Comparison of ENCODE assay signal across 8 cellular contexts in genomic region chr2:200525882-200526651, GRCh38. TPM values are rescaled to one million over a fixed set of nuclear protein-coding genes. Genes with fewer than 3 reads are reported as not detected.
A peak's percentile ranks its signal among the peaks of the same experiment; 100 is the strongest.
DNase-seq lines count a peak whose midpoint lies in the region; ATAC-seq and TF ChIP-seq lines count a peak whose summit lies in the region.

A gene with protein sequence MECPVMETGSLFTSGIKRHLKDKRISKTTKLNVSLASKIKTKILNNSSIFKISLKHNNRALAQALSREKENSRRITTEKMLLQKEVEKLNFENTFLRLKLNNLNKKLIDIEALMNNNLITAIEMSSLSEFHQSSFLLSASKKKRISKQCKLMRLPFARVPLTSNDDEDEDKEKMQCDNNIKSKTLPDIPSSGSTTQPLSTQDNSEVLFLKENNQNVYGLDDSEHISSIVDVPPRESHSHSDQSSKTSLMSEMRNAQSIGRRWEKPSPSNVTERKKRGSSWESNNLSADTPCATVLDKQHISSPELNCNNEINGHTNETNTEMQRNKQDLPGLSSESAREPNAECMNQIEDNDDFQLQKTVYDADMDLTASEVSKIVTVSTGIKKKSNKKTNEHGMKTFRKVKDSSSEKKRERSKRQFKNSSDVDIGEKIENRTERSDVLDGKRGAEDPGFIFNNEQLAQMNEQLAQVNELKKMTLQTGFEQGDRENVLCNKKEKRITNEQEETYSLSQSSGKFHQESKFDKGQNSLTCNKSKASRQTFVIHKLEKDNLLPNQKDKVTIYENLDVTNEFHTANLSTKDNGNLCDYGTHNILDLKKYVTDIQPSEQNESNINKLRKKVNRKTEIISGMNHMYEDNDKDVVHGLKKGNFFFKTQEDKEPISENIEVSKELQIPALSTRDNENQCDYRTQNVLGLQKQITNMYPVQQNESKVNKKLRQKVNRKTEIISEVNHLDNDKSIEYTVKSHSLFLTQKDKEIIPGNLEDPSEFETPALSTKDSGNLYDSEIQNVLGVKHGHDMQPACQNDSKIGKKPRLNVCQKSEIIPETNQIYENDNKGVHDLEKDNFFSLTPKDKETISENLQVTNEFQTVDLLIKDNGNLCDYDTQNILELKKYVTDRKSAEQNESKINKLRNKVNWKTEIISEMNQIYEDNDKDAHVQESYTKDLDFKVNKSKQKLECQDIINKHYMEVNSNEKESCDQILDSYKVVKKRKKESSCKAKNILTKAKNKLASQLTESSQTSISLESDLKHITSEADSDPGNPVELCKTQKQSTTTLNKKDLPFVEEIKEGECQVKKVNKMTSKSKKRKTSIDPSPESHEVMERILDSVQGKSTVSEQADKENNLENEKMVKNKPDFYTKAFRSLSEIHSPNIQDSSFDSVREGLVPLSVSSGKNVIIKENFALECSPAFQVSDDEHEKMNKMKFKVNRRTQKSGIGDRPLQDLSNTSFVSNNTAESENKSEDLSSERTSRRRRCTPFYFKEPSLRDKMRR (plus strand): TSS chr2:200526207. CDS start chr2:200532976, 6,769 bp downstream.

- H3K4me1 Mint-ChIP-seq in CD4-positive, alpha-beta T cell (ENCODE audit: low read depth) = peaks cover 13% of the 10 kb centered on the region
- H3K4me1 Mint-ChIP-seq in dendritic cell treated with granulocyte-macrophage colony-stimulating factor and Interleukin-4, amounts not matched to agents 40 ng/mL and 50 ng/mL, for 4 days (ENCODE audit: low read depth) = peaks cover 17% of the 10 kb centered on the region

- H3K36me3 Mint-ChIP-seq in CD4-positive, alpha-beta T cell (ENCODE audit: low read depth) = no peaks in the 10 kb centered on the region
- H3K36me3 Mint-ChIP-seq in dendritic cell treated with granulocyte-macrophage colony-stimulating factor and Interleukin-4, amounts not matched to agents 40 ng/mL and 50 ng/mL, for 4 days (ENCODE audit: low read depth) = peaks cover 4% of the 10 kb centered on the region

- H3K4me3 ChIP-seq in left lung = peak within 1 kb of the TSS; percentile 68 to 84

- no peaks in the 10 kb centered on the region for H3K9me3 ChIP-seq in CD4-positive, alpha-beta T cell (ENCODE audit: control insufficient read depth, low read length)
- no peaks in the 10 kb centered on the region for H3K9me3 ChIP-seq in left lung

- ATAC-seq in CD4-positive, alpha-beta T cell (ENCODE audit: poor library complexity) = peak; percentile 99
- ATAC-seq in GM19452 (IDR thresholded peaks at IDR 0.05; ENCODE audit: unreplicated experiment) = peak; percentile 100
- ATAC-seq in HG03575 (IDR thresholded peaks at IDR 0.05; ENCODE audit: extremely low read depth, insufficient number of reproducible peaks, low FRiP score, unreplicated experiment) = peak; percentile 96
- peak; percentile 100 for ATAC-seq in left lung

- H3K4me1 ChIP-seq in left lung = peaks cover 6 to 12% of the 10 kb centered on the region in 2 donors

- no peaks in the 10 kb centered on the region for H3K36me3 ChIP-seq in left lung

- POLR2A ChIA-PET in CD4-positive, alpha-beta T cell (lab: Charles Lee) = interaction anchor here (0.7 to 2.8 kb wide), 11 partner anchors 9 to 571 kb away, joined by 3 to 28 read pairs (median 5); partner anchors contain the start of genes CLK1, KCTD18, MAIP1 and TYW5

- intact Hi-C loops in CD4-positive, alpha-beta T cell (cut with DNase I, micrococcal nuclease) = loop anchor here (2.0 to 10.0 kb wide), 9 partner anchors 15 to 1849 kb away; partner anchors contain the start of genes ALS2 (in 1 of the 2), BMPR2 (in 1 of the 2), BZW1 (in 1 of the 2) and FZD7 (in 1 of the 2)
- intact Hi-C loops in dendritic cell treated with granulocyte-macrophage colony-stimulating factor and Interleukin-4, amounts not matched to agents 40 ng/mL and 50 ng/mL, for 4 days (cut with micrococcal nuclease) = loop anchor here (1.0 kb wide), 1 partner anchor 16 kb away; the partner anchor contains the start of gene KCTD18
- intact Hi-C loops in left lung (cut with DNase I) = no loop called here

- peak within 1 kb of the TSS; percentile 83 for H3K27ac Mint-ChIP-seq in CD4-positive, alpha-beta T cell
- H3K27ac Mint-ChIP-seq in dendritic cell treated with granulocyte-macrophage colony-stimulating factor and Interleukin-4, amounts not matched to agents 40 ng/mL and 50 ng/mL, for 4 days = peak within 1 kb of the TSS; percentile 82

- TF ChIP-seq CTCF in CD4-positive, alpha-beta T cell (IDR thresholded peaks at IDR 0.05) = no peak
- TF ChIP-seq CTCF in left lung (IDR thresholded peaks at IDR 0.05) = no peak

- H3K9me3 Mint-ChIP-seq in CD4-positive, alpha-beta T cell = no peaks in the 10 kb centered on the region
- H3K9me3 Mint-ChIP-seq in dendritic cell treated with granulocyte-macrophage colony-stimulating factor and Interleukin-4, amounts not matched to agents 40 ng/mL and 50 ng/mL, for 4 days = no peaks in the 10 kb centered on the region

- no peak within 1 kb of the TSS for H3K27ac ChIP-seq in CD4-positive, alpha-beta T cell (ENCODE audit: low read depth, low read length)
- H3K27ac ChIP-seq in left lung = peak within 1 kb of the TSS; percentile 57 to 68

- CTCF ChIA-PET in CD4-positive, alpha-beta T cell (lab: Charles Lee) = interaction anchor here (1.0 to 2.9 kb wide), 3 partner anchors 14 to 187 kb away, joined by 3 to 31 read pairs (median 4); partner anchors contain the start of gene KCTD18

- H3K27me3 Mint-ChIP-seq in CD4-positive, alpha-beta T cell = no peaks in the 10 kb centered on the region
- peaks cover 5% of the 10 kb centered on the region for H3K27me3 Mint-ChIP-seq in dendritic cell treated with granulocyte-macrophage colony-stimulating factor and Interleukin-4, amounts not matched to agents 40 ng/mL and 50 ng/mL, for 4 days

- DNase-seq in CD4-positive, alpha-beta T cell = peak; percentile 90 to 95 (median 94)
- DNase-seq in NCI-H82 (lab: John Stamatoyannopoulos, UW) = peak; percentile 99
- DNase-seq in activated CD4-positive, alpha-beta T cell treated with anti-CD3 and anti-CD28 coated beads, Interleukin-2, amount 50 U/mL, for 4 hours = peak; percentile 95
- peak; percentile 97 to 99 for DNase-seq in left lung
- DNase-seq in stimulated activated CD4-positive, alpha-beta T cell treated with anti-CD3 and anti-CD28 coated beads, Interleukin-2, amount 100 ng/mL, for 4 hours (ENCODE audit: low read depth) = peak; percentile 93

- H3K27me3 ChIP-seq in CD4-positive, alpha-beta T cell (ENCODE audit: control insufficient read depth, insufficient read depth, low read length) = no peaks in the 10 kb centered on the region
- no peaks in the 10 kb centered on the region for H3K27me3 ChIP-seq in left lung

- H3K4me3 Mint-ChIP-seq in CD4-positive, alpha-beta T cell = peak within 1 kb of the TSS; percentile 96
- peak within 1 kb of the TSS; percentile 86 for H3K4me3 Mint-ChIP-seq in dendritic cell treated with granulocyte-macrophage colony-stimulating factor and Interleukin-4, amounts not matched to agents 40 ng/mL and 50 ng/mL, for 4 days

RNA-seq across cellular contexts. Expression of the gene that starts here (rescaled TPM):
- under 1 TPM; 0.64 to 0.74 TPM for total RNA-seq in CD4-positive, alpha-beta T cell
- 1 to 10 TPM; 3.6 to 7.2 TPM for total RNA-seq in left lung

Comparison
In these comparisons a context has a peak if more than half of its experiments do, and no peak if none do; other contexts are left out.
1. Peak in DNase-seq and ATAC-seq in CD4-positive, alpha-beta T cell; RNA of the gene not detected or under 1 TPM.
2. intact Hi-C loops: an anchor here in CD4-positive, alpha-beta T cell (2.0 to 10.0 kb wide) and dendritic cell treated with granulocyte-macrophage colony-stimulating factor and Interleukin-4, amounts not matched to agents 40 ng/mL and 50 ng/mL, for 4 days (1.0 kb wide); none called in left lung.